Comparison of ENCODE assay signal across 13 cellular contexts in genomic region chr20:3515379-3516175, GRCh38.
"Had no signal": no experiment of that assay in that cellular context is flagged by ENCODE, and none has a peak within 500 bp of the region (broad histone marks: within the 10 kb centered on the region; RNA-seq: fewer than 3 reads in every experiment).

No MANE protein-coding gene starts in this region.

- DNase-seq: activated CD4-positive, alpha-beta T cell treated with anti-CD3 and anti-CD28 coated beads, Interleukin-2, amount 50 U/mL, for 48 hours; activated CD4-positive, CD25-positive, alpha-beta regulatory T cell treated with anti-CD3 and anti-CD28 coated beads, Interleukin-2, amount 50 U/mL, for 72 hours; activated CD8-positive, alpha-beta memory T cell treated with anti-CD3 and anti-CD28 coated beads, Interleukin-2, amount 10 ng/mL, durations not matched to agents 7 days and 5 days; activated effector memory CD4-positive, alpha-beta T cell treated with Interleukin-2 at 50 U/mL for 16 hours; activated T-cell treated with anti-CD3 and anti-CD28 coated beads, Interleukin-2, amount 50 U/mL, for 24 hours; esophagus squamous epithelium; foreskin melanocyte; heart left ventricle; kidney; left ventricle myocardium superior; SW 1271; tibial artery had no signal

- H3K36me3 ChIP-seq: esophagus squamous epithelium, heart left ventricle, tibial artery had no signal

- H3K4me3 ChIP-seq: esophagus squamous epithelium, heart left ventricle, tibial artery had no signal

- H3K27ac ChIP-seq: esophagus squamous epithelium, heart left ventricle, tibial artery had no signal

- H3K27me3 Mint-ChIP-seq: activated CD8-positive, alpha-beta memory T cell treated with anti-CD3 and anti-CD28 coated beads, Interleukin-2, amount 10 ng/mL, durations not matched to agents 7 days and 5 days; activated naive CD4-positive, alpha-beta T cell treated with anti-CD3 and anti-CD28 coated beads, Interleukin-2, amount 50 U/mL, for 24 hours; activated T-cell treated with anti-CD3 and anti-CD28 coated beads, Interleukin-2, amount 50 U/mL, for 24 hours had no signal

- ATAC-seq: activated CD8-positive, alpha-beta memory T cell treated with anti-CD3 and anti-CD28 coated beads, Interleukin-2, amount 10 ng/mL, durations not matched to agents 7 days and 5 days; heart left ventricle; left ventricle myocardium superior had no signal

- H3K27me3 ChIP-seq: esophagus squamous epithelium, heart left ventricle, tibial artery had no signal

- H3K4me3 Mint-ChIP-seq: activated CD8-positive, alpha-beta memory T cell treated with anti-CD3 and anti-CD28 coated beads, Interleukin-2, amount 10 ng/mL, durations not matched to agents 7 days and 5 days; activated naive CD4-positive, alpha-beta T cell treated with anti-CD3 and anti-CD28 coated beads, Interleukin-2, amount 50 U/mL, for 24 hours; activated T-cell treated with anti-CD3 and anti-CD28 coated beads, Interleukin-2, amount 50 U/mL, for 24 hours had no signal

- H3K4me1 ChIP-seq: esophagus squamous epithelium had no signal

- H3K4me1 Mint-ChIP-seq: activated CD8-positive, alpha-beta memory T cell treated with anti-CD3 and anti-CD28 coated beads, Interleukin-2, amount 10 ng/mL, durations not matched to agents 7 days and 5 days had no signal

- H3K27ac Mint-ChIP-seq: activated CD8-positive, alpha-beta memory T cell treated with anti-CD3 and anti-CD28 coated beads, Interleukin-2, amount 10 ng/mL, durations not matched to agents 7 days and 5 days; activated naive CD4-positive, alpha-beta T cell treated with anti-CD3 and anti-CD28 coated beads, Interleukin-2, amount 50 U/mL, for 24 hours; activated T-cell treated with anti-CD3 and anti-CD28 coated beads, Interleukin-2, amount 50 U/mL, for 24 hours had no signal

- H3K9me3 ChIP-seq: esophagus squamous epithelium, heart left ventricle, tibial artery had no signal
